Comparison of ENCODE assay signal across 30 cellular contexts in the genomic region with DNA sequence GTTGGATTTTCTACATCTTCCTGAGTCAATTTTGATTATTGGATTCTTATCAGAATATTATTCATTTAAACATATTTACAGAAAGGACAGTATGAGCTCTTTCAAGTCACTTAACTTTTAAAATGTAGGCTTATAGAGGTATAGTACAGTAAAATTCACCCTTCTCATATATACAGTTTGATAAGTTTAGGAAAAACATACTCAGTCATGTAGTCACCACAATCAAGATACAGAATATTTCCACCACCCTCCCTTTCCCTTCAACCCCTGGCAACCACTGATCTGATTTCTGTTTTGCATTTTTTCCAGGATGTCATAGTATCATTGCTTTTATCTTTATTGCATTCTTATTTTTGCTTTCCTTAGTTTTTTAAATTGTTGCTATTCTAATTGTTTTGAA. TPM values are rescaled to one million over a fixed set of nuclear protein-coding genes. Genes with fewer than 3 reads are reported as not detected.
"Had no signal": no experiment of that assay in that cellular context is flagged by ENCODE, and none has a peak within 500 bp of the region (broad histone marks: within the 10 kb centered on the region; RNA-seq: fewer than 3 reads in every experiment).

No MANE protein-coding gene starts in this region.

- H3K36me3 Mint-ChIP-seq: natural killer cell; stimulated activated memory B cell treated with anti-CD40 and anti-IgM and Interleukin-4, amounts not matched to agents 10 μg/mL and 1 μg/mL and 100 μg/mL, for 72 hours had no signal

- H3K27ac ChIP-seq: epithelial cell of prostate, gastrocnemius medialis, lower lobe of right lung, ovary, psoas muscle, sigmoid colon, spleen, suprapubic skin, transverse colon, upper lobe of right lung, uterus had no signal

- H3K27ac Mint-ChIP-seq: endodermal cell; natural killer cell; stimulated activated memory B cell treated with anti-CD40 and anti-IgM and Interleukin-4, amounts not matched to agents 10 μg/mL and 1 μg/mL and 100 μg/mL, for 72 hours had no signal

- H3K9me3 ChIP-seq: gastrocnemius medialis, lower lobe of right lung, ovary, psoas muscle, sigmoid colon, spleen, suprapubic skin, transverse colon, upper lobe of right lung, uterus had no signal

- H3K27me3 ChIP-seq: gastrocnemius medialis, ovary, sigmoid colon, spleen, suprapubic skin, transverse colon, upper lobe of right lung, uterus had no signal

- H3K4me1 ChIP-seq: gastrocnemius medialis, lower lobe of right lung, psoas muscle, sigmoid colon, spleen, suprapubic skin, transverse colon, upper lobe of right lung, uterus had no signal

- H3K9me3 Mint-ChIP-seq: endodermal cell; natural killer cell; stimulated activated memory B cell treated with anti-CD40 and anti-IgM and Interleukin-4, amounts not matched to agents 10 μg/mL and 1 μg/mL and 100 μg/mL, for 72 hours; stimulated activated naive CD8-positive, alpha-beta T cell treated with anti-CD3 and anti-CD28 coated beads, Interleukin-15, Interleukin-2, amounts not matched to agents 100 ng/mL and 50 ng/mL, for 24 hours had no signal

- DNase-seq: effector CD8-positive, alpha-beta T cell; endodermal cell; foreskin fibroblast; gastrocnemius medialis; head of caudate nucleus; left ventricle myocardium superior; lower lobe of right lung; natural killer cell; occipital lobe; ovary; posterior cingulate gyrus; psoas muscle; right cardiac atrium; sigmoid colon; spleen; stimulated activated CD4-positive, alpha-beta T cell treated with anti-CD3 and anti-CD28 coated beads, Interleukin-4, amount 100 ng/mL, for 4 hours; transverse colon; upper lobe of right lung; uterus had no signal

- H3K4me1 Mint-ChIP-seq: endodermal cell; natural killer cell; stimulated activated memory B cell treated with anti-CD40 and anti-IgM and Interleukin-4, amounts not matched to agents 10 μg/mL and 1 μg/mL and 100 μg/mL, for 72 hours had no signal

- H3K4me3 ChIP-seq: gastrocnemius medialis, lower lobe of right lung, ovary, psoas muscle, sigmoid colon, spleen, suprapubic skin, transverse colon, upper lobe of right lung, uterus had no signal

- H3K4me3 Mint-ChIP-seq: endodermal cell; natural killer cell; stimulated activated memory B cell treated with anti-CD40 and anti-IgM and Interleukin-4, amounts not matched to agents 10 μg/mL and 1 μg/mL and 100 μg/mL, for 72 hours; stimulated activated naive CD8-positive, alpha-beta T cell treated with anti-CD3 and anti-CD28 coated beads, Interleukin-15, Interleukin-2, amounts not matched to agents 100 ng/mL and 50 ng/mL, for 24 hours had no signal

- FAIRE-seq: keratinocyte had no signal

- H3K27me3 Mint-ChIP-seq: stimulated activated memory B cell treated with anti-CD40 and anti-IgM and Interleukin-4, amounts not matched to agents 10 μg/mL and 1 μg/mL and 100 μg/mL, for 72 hours; stimulated activated naive CD8-positive, alpha-beta T cell treated with anti-CD3 and anti-CD28 coated beads, Interleukin-15, Interleukin-2, amounts not matched to agents 100 ng/mL and 50 ng/mL, for 24 hours had no signal

- ATAC-seq: esophagus mucosa; gastrocnemius medialis; left ventricle myocardium superior; lower lobe of right lung; natural killer cell; psoas muscle; right cardiac atrium; stimulated activated memory B cell treated with anti-CD40 and anti-IgM and Interleukin-4, amounts not matched to agents 10 μg/mL and 1 μg/mL and 100 μg/mL, for 72 hours; upper lobe of right lung had no signal

- H3K36me3 ChIP-seq: gastrocnemius medialis, lower lobe of right lung, ovary, sigmoid colon, spleen, suprapubic skin, transverse colon, upper lobe of right lung, uterus had no signal

RNA-seq across cellular contexts. Expression of gene GCSAML, which starts 9.3 kb away (rescaled TPM):
- total RNA-seq: endodermal cell, esophagus mucosa, glomerular endothelial cell, left ventricle myocardium superior, renal cortical epithelial cell, suprapubic skin had no signal

RNA-seq across cellular contexts. Expression of gene OR2C3, which starts 22.0 kb away (rescaled TPM):
- total RNA-seq: endodermal cell, esophagus mucosa, gastrocnemius medialis, glomerular endothelial cell, left ventricle myocardium superior, natural killer cell, occipital lobe, psoas muscle, sigmoid colon, suprapubic skin, transverse colon, upper lobe of right lung had no signal

RNA-seq across cellular contexts. Expression of gene OR2G2, which starts 29.9 kb away (rescaled TPM):
- total RNA-seq: endodermal cell, esophagus mucosa, gastrocnemius medialis, glomerular endothelial cell, left ventricle myocardium superior, lower lobe of right lung, mesenteric fat pad, mononuclear cell, natural killer cell, occipital lobe, ovary, psoas muscle, renal cortical epithelial cell, right cardiac atrium, sigmoid colon, skeletal muscle tissue, spleen, suprapubic skin, transverse colon, upper lobe of right lung, uterus had no signal

RNA-seq across cellular contexts. Expression of gene OR2G3, which starts 47.1 kb away (rescaled TPM):
- total RNA-seq: endodermal cell, esophagus mucosa, gastrocnemius medialis, glomerular endothelial cell, left ventricle myocardium superior, lower lobe of right lung, mesenteric fat pad, mononuclear cell, natural killer cell, occipital lobe, ovary, psoas muscle, renal cortical epithelial cell, right cardiac atrium, sigmoid colon, skeletal muscle tissue, spleen, suprapubic skin, transverse colon, upper lobe of right lung, uterus had no signal
